8 cellular contexts compared by ENCODE assay signal in the genomic region with DNA sequence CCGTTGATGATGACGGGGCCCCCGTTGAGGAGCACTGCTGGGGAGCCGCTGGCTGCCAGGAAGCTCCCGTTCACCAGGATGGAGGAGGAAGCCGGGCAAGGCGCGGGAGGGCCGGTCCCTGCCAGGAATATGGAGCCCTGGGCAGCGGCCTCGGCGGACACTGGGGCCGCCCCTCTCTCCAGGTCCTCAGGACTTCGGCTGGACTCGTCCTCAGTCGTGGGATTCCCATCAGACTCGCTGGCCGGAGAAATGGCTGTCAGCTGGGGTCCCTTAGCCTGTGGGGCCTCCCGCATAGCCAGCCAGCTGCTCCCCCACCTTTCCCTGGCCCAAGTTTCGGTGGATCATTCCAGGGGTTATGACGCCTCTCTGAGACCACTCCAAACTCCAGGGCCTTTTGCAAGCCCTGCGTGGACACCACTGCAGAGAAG. TPM values are rescaled to one million over a fixed set of nuclear protein-coding genes. Genes with fewer than 3 reads are reported as not detected.
DNase-seq lines count a peak whose midpoint lies in the region; ATAC-seq, FAIRE-seq and TF ChIP-seq lines count a peak whose summit lies in the region.

No MANE protein-coding gene starts in this region.

- 19% methylated on average over 16 of the region's 22 CpGs for WGBS in mammary epithelial cell (ENCODE audit: low coverage, missing lambda C conversion rate)
- WGBS in stomach, 5 donors, result 10 to 26% (median 20%) methylated on average over 5 to 22 of the region's 22 CpGs

- dilution Hi-C loops in mammary epithelial cell (cut with HindIII; ENCODE audit: low sequenced_read_pairs) (no loop called here), keratinocyte (cut with MboI; ENCODE audit: extremely low pct_ligation_motif_present, low sequenced_read_pairs) (no loop called here)

- DNase-seq in HFF-Myc (ENCODE audit: extremely low read depth, low read depth) (no peak), mammary epithelial cell (no peak), keratinocyte (ENCODE audit: low read depth, low spot score) (no peak), stomach (no peak), DMS 273 treated with DMSO at 0.1 percent for 48 hours (lab: John Stamatoyannopoulos, UW) (no peak), NAMALWA (ENCODE audit: low spot score) (no peak)
- no peak for DNase-seq in stimulated activated CD4-positive, alpha-beta T cell treated with anti-CD3 and anti-CD28 coated beads, Interleukin-4, amount 100 ng/mL, for 24 hours

- TF ChIP-seq POLR2A in stomach (IDR thresholded peaks at IDR 0.05), result no peak

- BruUV-seq in mammary epithelial cell (replicated peaks; lab: Mats Ljungman, UMichigan), result no TSS peak

- CTCF ChIA-PET in mammary epithelial cell (lab: Charles Lee; ENCODE audit: low non-redundant PET), result interaction anchor here (0.6 kb wide), 1 partner anchor 12 kb away, joined by 4 read pairs; no protein-coding TSS in a partner anchor

- H3K9me1 ChIP-seq in keratinocyte (ENCODE audit: control insufficient read depth, extremely low read depth, insufficient read depth, low read length), result no peaks in the 10 kb centered on the region

- H3K79me2 ChIP-seq in mammary epithelial cell (ENCODE audit: insufficient read depth, low read length), result no peaks in the 10 kb centered on the region
- H3K79me2 ChIP-seq in keratinocyte (ENCODE audit: control insufficient read depth, insufficient read depth, low read length), result no peaks in the 10 kb centered on the region

- H2AFZ ChIP-seq in mammary epithelial cell (ENCODE audit: low read depth, low read length), result peak overlapping the region; percentile 84
- H2AFZ ChIP-seq in keratinocyte (ENCODE audit: control insufficient read depth, low read length), result peak overlapping the region; percentile 73

- H3K9ac ChIP-seq in mammary epithelial cell (ENCODE audit: insufficient read depth, low read length) (peak overlapping the region; percentile 47), keratinocyte (ENCODE audit: control insufficient read depth, extremely low read depth, insufficient read depth, low read length) (peak overlapping the region; percentile 84)

- no peaks in the 10 kb centered on the region for H3K27me3 ChIP-seq in mammary epithelial cell (ENCODE audit: insufficient read depth, low read length)
- no peaks in the 10 kb centered on the region for H3K27me3 ChIP-seq in keratinocyte (ENCODE audit: control insufficient read depth, extremely low read depth, insufficient read depth, low read length)
- H3K27me3 ChIP-seq in stomach, result peaks cover 0 to 32% (median 0%) of the 10 kb centered on the region in 3 donors

- H3K27ac ChIP-seq in mammary epithelial cell (ENCODE audit: insufficient read depth, low read depth, low read length), result peak overlapping the region; percentile 36
- no peak overlapping the region for H3K27ac ChIP-seq in keratinocyte (ENCODE audit: control insufficient read depth, insufficient read depth, low read length)
- peak overlapping the region; percentile 89 to 97 (median 92) for H3K27ac ChIP-seq in stomach

- intact Hi-C loops in mammary epithelial cell (cut with micrococcal nuclease) (no loop called here), stomach (cut with DNase I; ENCODE audit: low total_unique reads) (no loop called here)

- H3K4me2 ChIP-seq in mammary epithelial cell (ENCODE audit: insufficient read depth, low read depth, low read length) (peak overlapping the region; percentile 97), keratinocyte (ENCODE audit: control insufficient read depth, extremely low read depth, insufficient read depth, low read depth, low read length) (peak overlapping the region; percentile 98)

- TF ChIP-seq EP300 in stomach (IDR thresholded peaks at IDR 0.05), result no peak

- H3K36me3 ChIP-seq in mammary epithelial cell (ENCODE audit: insufficient read depth, low read length), result no peaks in the 10 kb centered on the region
- no peaks in the 10 kb centered on the region for H3K36me3 ChIP-seq in keratinocyte (ENCODE audit: control insufficient read depth in 2 of 2, extremely low read depth in 1 of 2, insufficient read depth in 2 of 2, low read length in 2 of 2)
- peaks cover 0 to 7% (median 3%) of the 10 kb centered on the region in 4 donors for H3K36me3 ChIP-seq in stomach

- in situ Hi-C loops in mammary epithelial cell (cut with MboI; ENCODE audit: low sequenced_read_pairs in 2 of 2), result no loop called here

- H3K4me3 ChIP-seq in HFF-Myc (replicated peaks; ENCODE audit: low read depth, low read length), result peak overlapping the region; percentile 77
- H3K4me3 ChIP-seq in mammary epithelial cell (replicated peaks in 1 of 3; ENCODE audit: insufficient read depth in 1 of 3, low read depth in 2 of 3, low read length in 3 of 3), result peak overlapping the region; percentile 62 to 83 (median 73)
- peak overlapping the region; percentile 49 to 93 (median 69) for H3K4me3 ChIP-seq in keratinocyte (ENCODE audit: control insufficient read depth in 2 of 3, extremely low read depth in 1 of 3, insufficient read depth in 2 of 3, low read depth in 1 of 3, low read length in 3 of 3)
- H3K4me3 ChIP-seq in stomach, result peak overlapping the region; percentile 61 to 85 (median 83)

- H3K9me3 ChIP-seq in mammary epithelial cell (replicated peaks; ENCODE audit: insufficient read depth, low read length) (no peaks in the 10 kb centered on the region), keratinocyte (ENCODE audit: control insufficient read depth, low read depth, low read length) (no peaks in the 10 kb centered on the region), stomach (no peaks in the 10 kb centered on the region)

- H3K4me1 ChIP-seq in mammary epithelial cell (ENCODE audit: insufficient read depth, low read length) (peaks cover 33% of the 10 kb centered on the region), keratinocyte (ENCODE audit: control insufficient read depth, extremely low read depth, insufficient read depth, low read length) (peaks cover 15% of the 10 kb centered on the region), stomach (peaks cover 47 to 76% (median 68%) of the 10 kb centered on the region in 4 donors)

- TF ChIP-seq CTCF in HFF-Myc (IDR thresholded peaks at IDR 0.05; ENCODE audit: low read depth, low read length, missing control alignments) (no peak), mammary epithelial cell (conservative IDR thresholded peaks at IDR 0.05 in 1 of 2, IDR thresholded peaks at IDR 0.05 in 1 of 2; ENCODE audit: extremely low read depth in 1 of 2, insufficient read depth in 1 of 2, low read depth in 1 of 2, low read length in 2 of 2) (no peak), keratinocyte (optimal IDR thresholded peaks at IDR 0.05 in 1 of 3, IDR thresholded peaks at IDR 0.05 in 1 of 3, conservative IDR thresholded peaks at IDR 0.05 in 1 of 3; ENCODE audit: extremely low read depth in 1 of 3, insufficient read depth in 2 of 3, low read length in 3 of 3) (no peak), stomach (IDR thresholded peaks at IDR 0.05) (no peak)

- FAIRE-seq in keratinocyte (lab: Jason Lieb, UNC), result no peak

- ATAC-seq in HG03159 (IDR thresholded peaks at IDR 0.05; ENCODE audit: unreplicated experiment), result no peak

- H4K20me1 ChIP-seq in mammary epithelial cell (ENCODE audit: insufficient read depth, low read length), result no peaks in the 10 kb centered on the region
- H4K20me1 ChIP-seq in keratinocyte (ENCODE audit: control insufficient read depth, extremely low read depth, insufficient read depth, low read length), result peaks cover 2% of the 10 kb centered on the region

RNA-seq across cellular contexts. Expression of gene SIX5, which starts 2.1 kb away (rescaled TPM):
- total RNA-seq in mammary epithelial cell (1 to 10 TPM; 4.2 to 9.6 TPM), stomach (10 to 100 TPM in 4 of 5 donors, 1 to 10 TPM in 1; 4.0 to 39.1 (median 25.9) TPM)
- polyA plus RNA-seq in mammary epithelial cell (4.7 TPM), keratinocyte (1.3 to 2.2 TPM (median 2.0 TPM) in 3 replicates), stomach (10 to 100 TPM; 14.4 to 23.3 (median 16.6) TPM)
- polyA minus RNA-seq in mammary epithelial cell (7.1 TPM), keratinocyte (1.1 to 5.1 TPM (median 2.8 TPM) in 3 replicates)
- polyA plus RNA-seq in keratinocyte (2011; ENCODE audit: low read depth), result 0.45 TPM
- 1.5 and 3.0 TPM in 2 replicates for polyA plus RNA-seq in keratinocyte (2011; cell fraction: cytosol; rRNA removed)
- 4.5 and 5.8 TPM in 2 replicates for polyA plus RNA-seq in keratinocyte (2011; cell fraction: nucleus; rRNA removed)
- 1.8 and 2.2 TPM in 2 replicates for polyA plus RNA-seq in keratinocyte (2012; ENCODE audit: low replicate concordance)
- 6.1 TPM for polyA minus RNA-seq in keratinocyte (2011; cell fraction: cytosol; rRNA and poly(A)+ RNA removed)
- polyA minus RNA-seq in keratinocyte (2011; cell fraction: nucleus; rRNA and poly(A)+ RNA removed), result 1.9 and 3.8 TPM in 2 replicates

RNA-seq across cellular contexts. Expression of gene DMPK, which starts 15.4 kb away (rescaled TPM):
- total RNA-seq in mammary epithelial cell, result 10 to 100 TPM; 10.0 to 43.2 TPM
- polyA plus RNA-seq in mammary epithelial cell, result 9.8 TPM
- 7.1 TPM for polyA minus RNA-seq in mammary epithelial cell
- 7.0 to 12.8 TPM (median 8.1 TPM) in 3 replicates for polyA plus RNA-seq in keratinocyte
- polyA plus RNA-seq in keratinocyte (2011; ENCODE audit: low read depth), result 15.4 TPM
- polyA plus RNA-seq in keratinocyte (2011; cell fraction: cytosol; rRNA removed), result 2.8 and 7.2 TPM in 2 replicates
- 76.2 and 104 TPM in 2 replicates for polyA plus RNA-seq in keratinocyte (2011; cell fraction: nucleus; rRNA removed)
- 13.2 and 17.9 TPM in 2 replicates for polyA plus RNA-seq in keratinocyte (2012; ENCODE audit: low replicate concordance)
- 7.1 to 11.4 TPM (median 9.1 TPM) in 3 replicates for polyA minus RNA-seq in keratinocyte
- polyA minus RNA-seq in keratinocyte (2011; cell fraction: cytosol; rRNA and poly(A)+ RNA removed), result 3.3 TPM
- polyA minus RNA-seq in keratinocyte (2011; cell fraction: nucleus; rRNA and poly(A)+ RNA removed), result 12.0 and 16.4 TPM in 2 replicates
- 100 to 1,000 TPM in 2 of 5 donors, 10 to 100 TPM in 3; 53.1 to 248 (median 72.8) TPM for total RNA-seq in stomach
- polyA plus RNA-seq in stomach, result 10 to 100 TPM; 27.2 to 76.9 (median 56.5) TPM

RNA-seq across cellular contexts. Expression of gene DMWD, which starts 25.7 kb away (rescaled TPM):
- total RNA-seq in mammary epithelial cell, result 10 to 100 TPM; 40.0 to 56.7 TPM
- polyA plus RNA-seq in mammary epithelial cell, result 17.0 TPM
- 8.7 TPM for polyA minus RNA-seq in mammary epithelial cell
- polyA plus RNA-seq in keratinocyte, result 10.1 to 16.5 TPM (median 12.5 TPM) in 3 replicates
- polyA plus RNA-seq in keratinocyte (2011; ENCODE audit: low read depth), result 1.7 TPM
- 8.1 and 11.8 TPM in 2 replicates for polyA plus RNA-seq in keratinocyte (2011; cell fraction: cytosol; rRNA removed)
- 35.8 and 51.3 TPM in 2 replicates for polyA plus RNA-seq in keratinocyte (2011; cell fraction: nucleus; rRNA removed)
- 12.3 and 20.4 TPM in 2 replicates for polyA plus RNA-seq in keratinocyte (2012; ENCODE audit: low replicate concordance)
- 16.9 to 29.0 TPM (median 27.1 TPM) in 3 replicates for polyA minus RNA-seq in keratinocyte
- 24.7 TPM for polyA minus RNA-seq in keratinocyte (2011; cell fraction: cytosol; rRNA and poly(A)+ RNA removed)
- polyA minus RNA-seq in keratinocyte (2011; cell fraction: nucleus; rRNA and poly(A)+ RNA removed), result 28.9 and 30.2 TPM in 2 replicates
- total RNA-seq in stomach, result 10 to 100 TPM in 4 of 5 donors, 1 to 10 TPM in 1; 5.3 to 52.1 (median 27.9) TPM
- 10 to 100 TPM; 12.8 to 17.4 (median 15.9) TPM for polyA plus RNA-seq in stomach

RNA-seq across cellular contexts. Expression of gene MEIOSIN, which starts 33.7 kb away (rescaled TPM):
- total RNA-seq in mammary epithelial cell (not detected), stomach (not detected)
- polyA plus RNA-seq in mammary epithelial cell (0.01 TPM), keratinocyte (not detected in 3 replicates), stomach (not detected)
- polyA minus RNA-seq in mammary epithelial cell (not detected), keratinocyte (not detected in 3 replicates)
- polyA plus RNA-seq in keratinocyte (2011; ENCODE audit: low read depth), result not detected
- not detected in 2 replicates for polyA plus RNA-seq in keratinocyte (2011; cell fraction: cytosol; rRNA removed)
- polyA plus RNA-seq in keratinocyte (2011; cell fraction: nucleus; rRNA removed), result not detected in 2 replicates
- polyA plus RNA-seq in keratinocyte (2012; ENCODE audit: low replicate concordance), result not detected in 2 replicates
- not detected for polyA minus RNA-seq in keratinocyte (2011; cell fraction: cytosol; rRNA and poly(A)+ RNA removed)
- not detected in 2 replicates for polyA minus RNA-seq in keratinocyte (2011; cell fraction: nucleus; rRNA and poly(A)+ RNA removed)

RNA-seq across cellular contexts. Expression of gene FBXO46, which starts 36.2 kb away (rescaled TPM):
- 10 to 100 TPM in 1 of 2 donors, 1 to 10 TPM in 1; 9.5 to 19.5 TPM for total RNA-seq in mammary epithelial cell
- polyA plus RNA-seq in mammary epithelial cell, result 3.6 TPM
- 3.5 TPM for polyA minus RNA-seq in mammary epithelial cell
- 2.1 to 2.4 TPM (median 2.4 TPM) in 3 replicates for polyA plus RNA-seq in keratinocyte
- 1.6 TPM for polyA plus RNA-seq in keratinocyte (2011; ENCODE audit: low read depth)
- 1.5 and 3.0 TPM in 2 replicates for polyA plus RNA-seq in keratinocyte (2011; cell fraction: cytosol; rRNA removed)
- 8.6 and 11.8 TPM in 2 replicates for polyA plus RNA-seq in keratinocyte (2011; cell fraction: nucleus; rRNA removed)
- polyA plus RNA-seq in keratinocyte (2012; ENCODE audit: low replicate concordance), result 5.0 and 6.4 TPM in 2 replicates
- 1.8 to 2.8 TPM (median 2.7 TPM) in 3 replicates for polyA minus RNA-seq in keratinocyte
- polyA minus RNA-seq in keratinocyte (2011; cell fraction: cytosol; rRNA and poly(A)+ RNA removed), result 6.9 TPM
- 7.2 and 8.1 TPM in 2 replicates for polyA minus RNA-seq in keratinocyte (2011; cell fraction: nucleus; rRNA and poly(A)+ RNA removed)
- total RNA-seq in stomach, result 10 to 100 TPM in 3 of 5 donors, 1 to 10 TPM in 2; 4.0 to 61.7 (median 12.3) TPM
- polyA plus RNA-seq in stomach, result 10 to 100 TPM in 1 of 3 donors, 1 to 10 TPM in 2; 6.3 to 10.1 (median 7.9) TPM
